ENCODE assay signal across 36 cellular contexts in the genomic region with DNA sequence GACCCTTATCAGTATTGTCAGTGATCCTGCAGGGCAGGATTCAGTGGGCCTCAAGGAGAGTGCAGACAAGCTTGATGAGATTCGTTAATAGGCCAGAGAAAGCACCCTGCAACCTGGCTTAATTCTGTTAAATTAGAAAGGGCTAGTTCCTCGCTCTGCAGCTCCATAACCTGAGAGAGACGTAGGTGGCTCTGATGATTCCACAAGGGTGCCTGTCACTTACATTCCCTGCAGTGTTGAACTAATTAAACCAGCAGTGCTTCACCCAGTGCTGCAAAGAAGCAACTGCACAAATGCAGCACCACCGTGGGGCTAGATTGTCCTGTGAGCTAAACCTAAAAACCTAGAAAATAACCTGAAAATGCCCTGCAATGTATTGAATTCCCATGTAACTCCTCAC.
"Had no signal": no experiment of that assay in that cellular context is flagged by ENCODE, and none has a peak within 500 bp of the region (broad histone marks: within the 10 kb centered on the region; RNA-seq: fewer than 3 reads in every experiment).

No MANE protein-coding gene starts in this region.

- H3K9me3 Mint-ChIP-seq: activated B cell treated with CpG ODN at 0.5 μM for 24 hours; activated CD4-positive, alpha-beta memory T cell treated with anti-CD3 and anti-CD28 coated beads for 36 hours; activated CD4-positive, alpha-beta T cell treated with anti-CD3 and anti-CD28 coated beads, Interleukin-2, amount 10 ng/mL, durations not matched to agents 24 days and 14 days; activated CD8-positive, alpha-beta T cell treated with anti-CD3 and anti-CD28 coated beads for 36 hours; activated naive CD4-positive, alpha-beta T cell treated with anti-CD3 and anti-CD28 coated beads for 36 hours; activated naive CD4-positive, alpha-beta T cell treated with anti-CD3 and anti-CD28 coated beads, Interleukin-2, amount 50 U/mL, for 72 hours; activated naive CD8-positive, alpha-beta T cell treated with anti-CD3 and anti-CD28 coated beads for 36 hours; activated T-cell treated with anti-CD3 and anti-CD28 coated beads, Interleukin-2, amount 50 U/mL, for 4 hours; activated T-cell treated with anti-CD3 and anti-CD28 coated beads, Interleukin-2, amount 50 U/mL, for 72 hours; activated T-helper 1 cell treated with anti-CD3 and anti-CD28 coated beads, Interleukin-12 subunit alpha, Interleukin-12 subunit beta, Interleukin-2, Interleukin-4 antibody, amounts not matched to agents 30 ng/mL and 10 ng/mL and 1 ng/mL, durations not matched to agents 14 hours and 24 hours and 36 hours; activated T-helper 17 cell treated with anti-CD3 and anti-CD28 coated beads, Interleukin-2, amount 50 U/mL, for 72 hours; central memory CD8-positive, alpha-beta T cell; T-helper 1 cell treated with Interleukin-12 subunit alpha and Interleukin-12 subunit beta and Interleukin-4 antibody, amounts not matched to agents 30 μg/mL and 1 μg/mL, for 36 hours; T-helper 2 cell treated with Interferon-gamma antibody and Interleukin-4, amounts not matched to agents 5 μg/mL and 100 μg/mL, for 36 hours had no signal

- H3K27ac ChIP-seq: adrenal gland, body of pancreas, brain microvascular endothelial cell, breast epithelium, VCaP had no signal

- H3K4me3 ChIP-seq: adrenal gland, body of pancreas, breast epithelium had no signal

- H3K4me1 Mint-ChIP-seq: activated B cell treated with CpG ODN at 0.5 μM for 24 hours; activated CD4-positive, alpha-beta T cell treated with anti-CD3 and anti-CD28 coated beads, Interleukin-2, amount 10 ng/mL, durations not matched to agents 24 days and 14 days; activated naive CD8-positive, alpha-beta T cell treated with anti-CD3 and anti-CD28 coated beads for 36 hours; activated T-helper 17 cell treated with anti-CD3 and anti-CD28 coated beads, Interleukin-2, amount 50 U/mL, for 72 hours; central memory CD8-positive, alpha-beta T cell had no signal

- H3K27me3 ChIP-seq: adrenal gland, body of pancreas, brain microvascular endothelial cell, breast epithelium had no signal

- ATAC-seq: activated CD8-positive, alpha-beta T cell treated with anti-CD3 and anti-CD28 coated beads for 36 hours; activated naive CD4-positive, alpha-beta T cell treated with anti-CD3 and anti-CD28 coated beads, Interleukin-2, amount 50 U/mL, for 72 hours; activated T-cell treated with anti-CD3 and anti-CD28 coated beads, Interleukin-2, amount 50 U/mL, for 4 hours; activated T-cell treated with anti-CD3 and anti-CD28 coated beads, Interleukin-2, amount 50 U/mL, for 72 hours; activated T-helper 17 cell treated with anti-CD3 and anti-CD28 coated beads, Interleukin-2, amount 50 U/mL, for 72 hours; body of pancreas had no signal

- H3K36me3 Mint-ChIP-seq: activated CD4-positive, alpha-beta memory T cell treated with anti-CD3 and anti-CD28 coated beads for 36 hours; activated naive CD4-positive, alpha-beta T cell treated with anti-CD3 and anti-CD28 coated beads, Interleukin-2, amount 50 U/mL, for 72 hours; activated naive CD8-positive, alpha-beta T cell treated with anti-CD3 and anti-CD28 coated beads for 36 hours had no signal

- H3K9me3 ChIP-seq: adrenal gland, body of pancreas, breast epithelium had no signal

- DNase-seq: activated B cell treated with CpG ODN at 0.5 μM for 24 hours; activated CD4-positive, alpha-beta memory T cell treated with anti-CD3 and anti-CD28 coated beads for 36 hours; activated CD4-positive, alpha-beta T cell treated with anti-CD3 and anti-CD28 coated beads for 4 hours; activated CD4-positive, alpha-beta T cell treated with anti-CD3 and anti-CD28 coated beads, Interleukin-2, amount 10 ng/mL, durations not matched to agents 24 days and 14 days; activated CD4-positive, alpha-beta T cell treated with anti-CD3 and anti-CD28 coated beads, Interleukin-2, amount 50 U/mL, for 1 hour; activated CD4-positive, alpha-beta T cell treated with anti-CD3 and anti-CD28 coated beads, Interleukin-2, amount 50 U/mL, for 4 hours; activated CD4-positive, CD25-positive, alpha-beta regulatory T cell treated with anti-CD3 and anti-CD28 coated beads, Interleukin-2, amount 50 U/mL, for 72 hours; activated CD8-positive, alpha-beta memory T cell treated with anti-CD3 and anti-CD28 coated beads, Interleukin-2, amount 50 U/mL, for 4 hours; activated CD8-positive, alpha-beta T cell treated with anti-CD3 and anti-CD28 coated beads for 36 hours; activated effector memory CD4-positive, alpha-beta T cell treated with anti-CD3 and anti-CD28 coated beads, Interleukin-2, amount 50 U/mL, for 16 hours; activated gamma-delta T cell treated with Interleukin-2 at 50 U/mL for 16 hours; activated naive CD4-positive, alpha-beta T cell; activated naive CD4-positive, alpha-beta T cell treated with anti-CD3 and anti-CD28 coated beads for 36 hours; activated naive CD4-positive, alpha-beta T cell treated with anti-CD3 and anti-CD28 coated beads, Interleukin-2, amount 50 U/mL, for 16 hours; activated naive CD8-positive, alpha-beta T cell treated with anti-CD3 and anti-CD28 coated beads for 36 hours; activated T-cell treated with anti-CD3 and anti-CD28 coated beads for 4 hours; activated T-cell treated with anti-CD3 and anti-CD28 coated beads, Interleukin-2, amount 50 U/mL, for 1 hour; activated T-cell treated with anti-CD3 and anti-CD28 coated beads, Interleukin-2, amount 50 U/mL, for 4 hours; activated T-cell treated with anti-CD3 and anti-CD28 coated beads, Interleukin-2, amount 50 U/mL, for 72 hours; adrenal gland; amniotic stem cell; aorta; body of pancreas; brain microvascular endothelial cell; cerebellar nuclear complex; T-helper 1 cell; T-helper 2 cell; T-helper 9 cell had no signal

- H3K4me1 ChIP-seq: adrenal gland, body of pancreas, breast epithelium had no signal

- H3K27ac Mint-ChIP-seq: activated B cell treated with CpG ODN at 0.5 μM for 24 hours; activated CD4-positive, alpha-beta memory T cell treated with anti-CD3 and anti-CD28 coated beads for 36 hours; activated CD4-positive, alpha-beta T cell treated with anti-CD3 and anti-CD28 coated beads, Interleukin-2, amount 10 ng/mL, durations not matched to agents 24 days and 14 days; activated CD8-positive, alpha-beta T cell treated with anti-CD3 and anti-CD28 coated beads for 36 hours; activated naive CD4-positive, alpha-beta T cell treated with anti-CD3 and anti-CD28 coated beads for 36 hours; activated naive CD4-positive, alpha-beta T cell treated with anti-CD3 and anti-CD28 coated beads, Interleukin-2, amount 50 U/mL, for 72 hours; activated naive CD8-positive, alpha-beta T cell treated with anti-CD3 and anti-CD28 coated beads for 36 hours; activated T-cell treated with anti-CD3 and anti-CD28 coated beads, Interleukin-2, amount 50 U/mL, for 72 hours; activated T-helper 1 cell treated with anti-CD3 and anti-CD28 coated beads, Interleukin-12 subunit alpha, Interleukin-12 subunit beta, Interleukin-2, Interleukin-4 antibody, amounts not matched to agents 30 ng/mL and 10 ng/mL and 1 ng/mL, durations not matched to agents 14 hours and 24 hours and 36 hours; activated T-helper 17 cell treated with anti-CD3 and anti-CD28 coated beads, Interleukin-2, amount 50 U/mL, for 72 hours; T-helper 1 cell treated with Interleukin-12 subunit alpha and Interleukin-12 subunit beta and Interleukin-4 antibody, amounts not matched to agents 30 μg/mL and 1 μg/mL, for 36 hours; T-helper 2 cell treated with Interferon-gamma antibody and Interleukin-4, amounts not matched to agents 5 μg/mL and 100 μg/mL, for 36 hours had no signal

- H3K27me3 Mint-ChIP-seq: activated B cell treated with CpG ODN at 0.5 μM for 24 hours; activated CD4-positive, alpha-beta memory T cell treated with anti-CD3 and anti-CD28 coated beads for 36 hours; activated CD4-positive, alpha-beta T cell treated with anti-CD3 and anti-CD28 coated beads, Interleukin-2, amount 10 ng/mL, durations not matched to agents 24 days and 14 days; activated naive CD8-positive, alpha-beta T cell treated with anti-CD3 and anti-CD28 coated beads for 36 hours had no signal

- H3K4me3 Mint-ChIP-seq: activated B cell treated with CpG ODN at 0.5 μM for 24 hours; activated CD4-positive, alpha-beta memory T cell treated with anti-CD3 and anti-CD28 coated beads for 36 hours; activated CD4-positive, alpha-beta T cell treated with anti-CD3 and anti-CD28 coated beads, Interleukin-2, amount 10 ng/mL, durations not matched to agents 24 days and 14 days; activated CD8-positive, alpha-beta T cell treated with anti-CD3 and anti-CD28 coated beads for 36 hours; activated naive CD4-positive, alpha-beta T cell treated with anti-CD3 and anti-CD28 coated beads for 36 hours; activated naive CD8-positive, alpha-beta T cell treated with anti-CD3 and anti-CD28 coated beads for 36 hours; activated T-cell treated with anti-CD3 and anti-CD28 coated beads, Interleukin-2, amount 50 U/mL, for 4 hours; activated T-cell treated with anti-CD3 and anti-CD28 coated beads, Interleukin-2, amount 50 U/mL, for 72 hours; activated T-helper 1 cell treated with anti-CD3 and anti-CD28 coated beads, Interleukin-12 subunit alpha, Interleukin-12 subunit beta, Interleukin-2, Interleukin-4 antibody, amounts not matched to agents 30 ng/mL and 10 ng/mL and 1 ng/mL, durations not matched to agents 14 hours and 24 hours and 36 hours; activated T-helper 17 cell treated with anti-CD3 and anti-CD28 coated beads, Interleukin-2, amount 50 U/mL, for 72 hours; central memory CD8-positive, alpha-beta T cell; T-helper 1 cell treated with Interleukin-12 subunit alpha and Interleukin-12 subunit beta and Interleukin-4 antibody, amounts not matched to agents 30 μg/mL and 1 μg/mL, for 36 hours; T-helper 2 cell treated with Interferon-gamma antibody and Interleukin-4, amounts not matched to agents 5 μg/mL and 100 μg/mL, for 36 hours had no signal

- H3K36me3 ChIP-seq: adrenal gland, brain microvascular endothelial cell, breast epithelium had no signal
